8 cellular contexts compared by ENCODE assay signal in genomic region chr12:49018282-49019119, GRCh38. TPM values are rescaled to one million over a fixed set of nuclear protein-coding genes. Genes with fewer than 3 reads are reported as not detected.
DNase-seq lines count a peak whose midpoint lies in the region; ATAC-seq and TF ChIP-seq lines count a peak whose summit lies in the region.

Gene PRKAG1, minus strand, starts transcription at chr12:49018776. Its CDS starts 36 bp downstream, at chr12:49018740.

- 0 to 1% methylated on average over 35 to 42 of the region's 59 CpGs for WGBS in tibial nerve, 2 donors

- peak within 1 kb of the TSS; percentile 70 for H3K9ac ChIP-seq in parathyroid adenoma

- H3K36me3 ChIP-seq in parathyroid adenoma (ENCODE audit: control insufficient read depth, insufficient read depth, low read length) (no peaks in the 10 kb centered on the region), tibial nerve (peaks cover 0 to 34% (median 8%) of the 10 kb centered on the region in 3 donors)

- H3K4me3 ChIP-seq in parathyroid adenoma (ENCODE audit: low read depth, low read length) = peak within 1 kb of the TSS; percentile 88
- peak within 1 kb of the TSS; percentile 71 to 92 (median 84) for H3K4me3 ChIP-seq in tibial nerve

- peak within 1 kb of the TSS; percentile 76 for H3K4me2 ChIP-seq in parathyroid adenoma (ENCODE audit: low read length)

- TF ChIP-seq EP300 in tibial nerve (IDR thresholded peaks at IDR 0.05) = peak; percentile 98 to 99

- no peaks in the 10 kb centered on the region for H3K9me3 ChIP-seq in parathyroid adenoma (ENCODE audit: control insufficient read depth, low read length)
- H3K9me3 ChIP-seq in tibial nerve = no peaks in the 10 kb centered on the region

- H3K27ac ChIP-seq in parathyroid adenoma = peak within 1 kb of the TSS; percentile 80
- peak within 1 kb of the TSS; percentile 74 to 98 (median 92) for H3K27ac ChIP-seq in tibial nerve

- H2AFZ ChIP-seq in parathyroid adenoma = peak within 1 kb of the TSS; percentile 91

- ATAC-seq in HG02763 (IDR thresholded peaks at IDR 0.05; ENCODE audit: unreplicated experiment) (peak; percentile 84), Right ventricle myocardium superior (ENCODE audit: poor library complexity) (peak; percentile 96)

- no peaks in the 10 kb centered on the region for H3K27me3 ChIP-seq in parathyroid adenoma (ENCODE audit: control insufficient read depth, insufficient read depth, low read length)
- no peaks in the 10 kb centered on the region for H3K27me3 ChIP-seq in tibial nerve

- peaks cover 30% of the 10 kb centered on the region for H3K79me2 ChIP-seq in parathyroid adenoma

- DNase-seq in NCI-H1417 (lab: John Stamatoyannopoulos, UW) = peak; percentile 96 to 98 (median 96)
- peak; percentile 92 to 94 for DNase-seq in SW 1271 (lab: John Stamatoyannopoulos, UW)
- peak; percentile 90 for DNase-seq in activated naive CD8-positive, alpha-beta T cell treated with anti-CD3 and anti-CD28 coated beads, Interleukin-2, amount 50 U/mL, for 16 hours (ENCODE audit: low read depth, low spot score)
- DNase-seq in Right ventricle myocardium superior = peak; percentile 98
- DNase-seq in tibial nerve (ENCODE audit: low spot score in 2 of 2) = peak; percentile 91 to 92

- intact Hi-C loops in Right ventricle myocardium superior (cut with DNase I) = no loop called here

- TF ChIP-seq CTCF in GM12874 (IDR thresholded peaks at IDR 0.05; ENCODE audit: insufficient read depth, low read depth, low read length) (peak; percentile 69), parathyroid adenoma (IDR thresholded peaks at IDR 0.05) (peak; percentile 46), tibial nerve (IDR thresholded peaks at IDR 0.05) (peak; percentile 27 to 70 (median 54))

- TF ChIP-seq POLR2A in tibial nerve (IDR thresholded peaks at IDR 0.05) = peak; percentile 80 to 89

- H3K4me1 ChIP-seq in parathyroid adenoma (peaks cover 8% of the 10 kb centered on the region), tibial nerve (peaks cover 0 to 41% (median 16%) of the 10 kb centered on the region in 4 donors)

RNA-seq across cellular contexts. Expression of gene PRKAG1, which starts in this region (rescaled TPM):
- total RNA-seq in Right ventricle myocardium superior = 92.8 TPM
- total RNA-seq in tibial nerve = 10 to 100 TPM; 40.6 to 60.7 (median 46.1) TPM

Comparison
In these comparisons a context has a peak if more than half of its experiments do, and no peak if none do; other contexts are left out.
1. Peak in every context shown above with its lines: DNase-seq, ATAC-seq, H3K4me3 ChIP-seq and H3K27ac ChIP-seq.